ENCODE assay signal across 8 cellular contexts in the genomic region with DNA sequence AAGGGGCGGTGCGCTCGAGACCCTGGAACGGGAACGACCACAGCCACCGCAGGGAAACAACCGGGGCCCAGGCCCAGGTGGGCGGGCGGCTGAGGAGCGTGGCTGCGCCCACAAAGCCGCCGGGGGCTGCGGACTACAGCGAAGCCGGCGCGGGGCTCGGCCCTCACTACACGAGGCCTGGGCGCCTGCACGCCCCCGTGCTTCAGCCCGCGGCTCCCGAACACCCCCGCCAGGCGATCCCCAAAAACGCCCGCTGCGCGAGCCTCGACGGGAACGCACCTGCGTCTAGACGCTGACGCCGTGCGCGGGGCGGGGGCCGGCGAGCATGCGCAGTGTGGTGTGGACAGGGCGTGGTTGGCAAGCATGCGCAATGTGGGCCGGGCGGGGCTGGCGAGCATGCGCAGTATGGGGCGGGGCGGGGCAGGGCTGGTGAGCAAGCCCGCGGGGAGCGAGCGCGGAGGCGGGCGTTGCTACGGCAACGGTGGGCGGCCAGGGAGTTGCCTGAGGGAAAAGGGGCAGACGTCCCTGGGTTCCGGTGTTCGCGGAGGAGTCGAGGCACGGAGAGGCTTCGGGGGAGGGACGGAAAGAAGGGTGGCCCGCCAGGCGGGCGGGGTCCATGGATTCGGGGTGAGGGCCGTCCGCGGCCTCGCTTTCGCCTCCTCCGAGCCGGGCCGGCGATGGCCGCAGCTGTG. TPM values are rescaled to one million over a fixed set of nuclear protein-coding genes. Genes with fewer than 3 reads are reported as not detected.
DNase-seq lines count a peak whose midpoint lies in the region; ATAC-seq and TF ChIP-seq lines count a peak whose summit lies in the region.

A gene (plus strand): TSS at position 518 of the 692 bp plus-strand sequence. CDS start 3,104 bp downstream, outside the sequence.

- peaks cover 5% of the 10 kb centered on the region for H3K27me3 Mint-ChIP-seq in activated CD4-positive, alpha-beta memory T cell treated with anti-CD3 and anti-CD28 coated beads, Interleukin-2, amount 10 ng/mL, durations not matched to agents 7 days and 5 days
- H3K27me3 Mint-ChIP-seq in memory B cell, result no peaks in the 10 kb centered on the region

- peak; percentile 76 for TF ChIP-seq POLR2A in GM19099 (IDR thresholded peaks at IDR 0.05; ENCODE audit: extremely low read depth, insufficient read length, low read depth)

- DNase-seq in Ammon's horn (ENCODE audit: low spot score) (peak; percentile 91), NCI-H526 treated with DMSO at 0.1 percent for 48 hours (lab: John Stamatoyannopoulos, UW) (peak; percentile 84), ecto neural progenitor cell (ENCODE audit: low spot score) (peak; percentile 98), memory B cell (ENCODE audit: low spot score in 2 of 2) (peak; percentile 99)
- DNase-seq in activated CD4-positive, alpha-beta memory T cell treated with anti-CD3 and anti-CD28 coated beads, Interleukin-2, amount 10 ng/mL, durations not matched to agents 7 days and 5 days, result peak; percentile 99
- DNase-seq in stimulated activated CD4-positive, alpha-beta T cell treated with anti-CD3 and anti-CD28 coated beads, TNF-alpha, amount 100 ng/mL, for 48 hours (ENCODE audit: low read depth in 3 of 3), result peak; percentile 98

- ATAC-seq in HG03432 (IDR thresholded peaks at IDR 0.05; ENCODE audit: unreplicated experiment) (peak; percentile 90), memory B cell (ENCODE audit: low read depth) (peak; percentile 73)

- peak within 1 kb of the TSS; percentile 96 for H3K27ac Mint-ChIP-seq in activated CD4-positive, alpha-beta memory T cell treated with anti-CD3 and anti-CD28 coated beads, Interleukin-2, amount 10 ng/mL, durations not matched to agents 7 days and 5 days
- peak within 1 kb of the TSS; percentile 97 for H3K27ac Mint-ChIP-seq in memory B cell

- peaks cover 18% of the 10 kb centered on the region for H3K36me3 Mint-ChIP-seq in activated CD4-positive, alpha-beta memory T cell treated with anti-CD3 and anti-CD28 coated beads, Interleukin-2, amount 10 ng/mL, durations not matched to agents 7 days and 5 days (ENCODE audit: low read depth)
- H3K36me3 Mint-ChIP-seq in memory B cell, result peaks cover 11% of the 10 kb centered on the region

- POLR2A ChIA-PET in activated CD4-positive, alpha-beta memory T cell treated with anti-CD3 and anti-CD28 coated beads, Interleukin-2, amount 10 ng/mL, durations not matched to agents 7 days and 5 days (lab: Charles Lee), result interaction anchor here (0.8 to 2.3 kb wide), 21 partner anchors 10 to 996 kb away, joined by 3 to 32 read pairs (median 4); a partner anchor contains a TSS

- H3K4me3 Mint-ChIP-seq in activated CD4-positive, alpha-beta memory T cell treated with anti-CD3 and anti-CD28 coated beads, Interleukin-2, amount 10 ng/mL, durations not matched to agents 7 days and 5 days, result peak within 1 kb of the TSS; percentile 88
- peak within 1 kb of the TSS; percentile 91 for H3K4me3 Mint-ChIP-seq in memory B cell

- H3K9me3 Mint-ChIP-seq in activated CD4-positive, alpha-beta memory T cell treated with anti-CD3 and anti-CD28 coated beads, Interleukin-2, amount 10 ng/mL, durations not matched to agents 7 days and 5 days, result peaks cover 3% of the 10 kb centered on the region
- H3K9me3 Mint-ChIP-seq in memory B cell, result no peaks in the 10 kb centered on the region

- CTCF ChIA-PET in activated CD4-positive, alpha-beta memory T cell treated with anti-CD3 and anti-CD28 coated beads, Interleukin-2, amount 10 ng/mL, durations not matched to agents 7 days and 5 days (lab: Charles Lee), result interaction anchor here (0.7 to 2.4 kb wide), 8 partner anchors 9 to 175 kb away, joined by 3 to 10 read pairs (median 4); no protein-coding TSS in a partner anchor

- peaks cover 45% of the 10 kb centered on the region for H3K4me1 Mint-ChIP-seq in activated CD4-positive, alpha-beta memory T cell treated with anti-CD3 and anti-CD28 coated beads, Interleukin-2, amount 10 ng/mL, durations not matched to agents 7 days and 5 days
- peaks cover 17% of the 10 kb centered on the region for H3K4me1 Mint-ChIP-seq in memory B cell

RNA-seq across cellular contexts. Expression of the gene that starts here (rescaled TPM):
- total RNA-seq in activated CD4-positive, alpha-beta memory T cell treated with anti-CD3 and anti-CD28 coated beads, Interleukin-2, amount 10 ng/mL, durations not matched to agents 7 days and 5 days, result 1 to 10 TPM; 3.4 to 4.1 TPM

Comparison
In these comparisons a context has a peak if more than half of its experiments do, and no peak if none do; other contexts are left out.
1. Peak in every context shown above with its lines: DNase-seq and ATAC-seq.